Comparison of ENCODE assay signal across 2 cellular contexts in the genomic region with DNA sequence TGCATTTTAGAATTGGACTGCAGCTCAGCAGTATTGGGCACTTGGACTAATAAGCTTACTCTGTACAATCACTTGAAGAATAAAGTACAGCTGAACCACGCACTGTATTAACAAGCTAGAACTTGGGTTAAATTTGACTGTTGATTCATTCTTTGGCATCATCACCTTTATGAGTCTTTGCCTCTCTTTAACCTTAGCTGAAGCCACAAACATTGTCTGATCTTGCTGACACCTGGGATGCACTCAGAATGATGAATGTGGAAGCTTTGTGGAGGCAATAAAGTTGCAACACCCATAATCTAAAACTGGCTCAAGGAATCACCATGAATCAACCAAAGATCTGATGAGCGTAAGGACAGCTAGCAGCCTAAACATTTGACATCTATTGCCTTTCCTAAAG.
TF ChIP-seq lines count a peak whose summit lies in the region.

No MANE protein-coding gene starts in this region.

TF ChIP-seq in SK-N-SH, 30 proteins besides CTCF, POLR2A, EP300 and RAD21 (continued from another document):
- TF ChIP-seq, protein P1, sequence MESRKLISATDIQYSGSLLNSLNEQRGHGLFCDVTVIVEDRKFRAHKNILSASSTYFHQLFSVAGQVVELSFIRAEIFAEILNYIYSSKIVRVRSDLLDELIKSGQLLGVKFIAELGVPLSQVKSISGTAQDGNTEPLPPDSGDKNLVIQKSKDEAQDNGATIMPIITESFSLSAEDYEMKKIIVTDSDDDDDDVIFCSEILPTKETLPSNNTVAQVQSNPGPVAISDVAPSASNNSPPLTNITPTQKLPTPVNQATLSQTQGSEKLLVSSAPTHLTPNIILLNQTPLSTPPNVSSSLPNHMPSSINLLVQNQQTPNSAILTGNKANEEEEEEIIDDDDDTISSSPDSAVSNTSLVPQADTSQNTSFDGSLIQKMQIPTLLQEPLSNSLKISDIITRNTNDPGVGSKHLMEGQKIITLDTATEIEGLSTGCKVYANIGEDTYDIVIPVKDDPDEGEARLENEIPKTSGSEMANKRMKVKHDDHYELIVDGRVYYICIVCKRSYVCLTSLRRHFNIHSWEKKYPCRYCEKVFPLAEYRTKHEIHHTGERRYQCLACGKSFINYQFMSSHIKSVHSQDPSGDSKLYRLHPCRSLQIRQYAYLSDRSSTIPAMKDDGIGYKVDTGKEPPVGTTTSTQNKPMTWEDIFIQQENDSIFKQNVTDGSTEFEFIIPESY (IDR thresholded peaks at IDR 0.05; ENCODE audit: borderline replicate concordance, low read depth), result no peak

TF ChIP-seq in SK-N-SH treated with all-trans-retinoic acid at 6 μM for 48 hours, 23 proteins besides CTCF, POLR2A, EP300 and RAD21 (continued from another document):
- TF ChIP-seq, protein P2, sequence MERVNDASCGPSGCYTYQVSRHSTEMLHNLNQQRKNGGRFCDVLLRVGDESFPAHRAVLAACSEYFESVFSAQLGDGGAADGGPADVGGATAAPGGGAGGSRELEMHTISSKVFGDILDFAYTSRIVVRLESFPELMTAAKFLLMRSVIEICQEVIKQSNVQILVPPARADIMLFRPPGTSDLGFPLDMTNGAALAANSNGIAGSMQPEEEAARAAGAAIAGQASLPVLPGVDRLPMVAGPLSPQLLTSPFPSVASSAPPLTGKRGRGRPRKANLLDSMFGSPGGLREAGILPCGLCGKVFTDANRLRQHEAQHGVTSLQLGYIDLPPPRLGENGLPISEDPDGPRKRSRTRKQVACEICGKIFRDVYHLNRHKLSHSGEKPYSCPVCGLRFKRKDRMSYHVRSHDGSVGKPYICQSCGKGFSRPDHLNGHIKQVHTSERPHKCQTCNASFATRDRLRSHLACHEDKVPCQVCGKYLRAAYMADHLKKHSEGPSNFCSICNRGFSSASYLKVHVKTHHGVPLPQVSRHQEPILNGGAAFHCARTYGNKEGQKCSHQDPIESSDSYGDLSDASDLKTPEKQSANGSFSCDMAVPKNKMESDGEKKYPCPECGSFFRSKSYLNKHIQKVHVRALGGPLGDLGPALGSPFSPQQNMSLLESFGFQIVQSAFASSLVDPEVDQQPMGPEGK (CRISPR knock-in tag; IDR thresholded peaks at IDR 0.05; ENCODE audit: borderline replicate concordance), result no peak
- no peak for TF ChIP-seq ZFP3 (CRISPR knock-in tag; IDR thresholded peaks at IDR 0.05)
TF ChIP-seq in SK-N-SH treated with all-trans-retinoic acid at 6 μM for 48 hours: peak in this region for 0.
